In the genomic region with DNA sequence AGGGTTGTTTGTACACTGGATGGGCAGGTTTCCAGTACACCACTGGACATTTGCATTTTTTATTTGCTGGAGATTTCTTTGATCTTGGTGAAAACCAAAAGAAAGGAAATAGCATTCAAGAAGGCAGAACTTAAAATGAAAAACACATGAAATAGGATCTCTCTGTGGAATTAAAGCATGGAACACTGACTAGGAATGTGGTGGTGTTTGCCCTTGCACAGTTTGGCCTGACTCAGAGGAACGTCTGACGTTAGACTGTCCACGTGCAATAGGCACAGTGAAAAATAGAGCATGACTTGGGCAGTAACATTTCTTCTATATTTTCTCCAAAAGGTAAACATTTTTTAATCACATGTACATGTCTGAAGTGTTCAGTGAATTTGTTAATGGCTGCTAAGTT, we compare ENCODE assay signal across 16 cellular contexts.
A peak's percentile ranks its signal among the peaks of the same experiment; 100 is the strongest.
DNase-seq lines count a peak whose midpoint lies in the region; ATAC-seq and TF ChIP-seq lines count a peak whose summit lies in the region.
"Had no signal": no experiment of that assay in that cellular context is flagged by ENCODE, and none has a peak within 500 bp of the region (broad histone marks: within the 10 kb centered on the region; RNA-seq: fewer than 3 reads in every experiment).

No MANE protein-coding gene starts in this region.

- TF ChIP-seq CTCF in AG09309 (IDR thresholded peaks at IDR 0.05; ENCODE audit: control insufficient read depth, insufficient read depth, low read depth, low read length, missing control alignments) (no peak), epithelial cell of esophagus (IDR thresholded peaks at IDR 0.05; ENCODE audit: insufficient read depth, low read depth, low read length, missing control alignments) (no peak)

- H3K27me3 Mint-ChIP-seq in activated naive CD8-positive, alpha-beta T cell treated with anti-CD3 and anti-CD28 coated beads, Interleukin-2, amount 50 U/mL, for 24 hours = no peaks in the 10 kb centered on the region
- H3K27me3 Mint-ChIP-seq: activated CD4-positive, alpha-beta T cell treated with anti-CD3 and anti-CD28 coated beads for 36 hours; B cell; progenitor cell of endocrine pancreas; stimulated activated naive CD8-positive, alpha-beta T cell treated with anti-CD3 and anti-CD28 coated beads, Interleukin-15, Interleukin-2, amounts not matched to agents 100 ng/mL and 50 ng/mL, for 24 hours had no signal

- H3K27ac Mint-ChIP-seq in activated naive CD8-positive, alpha-beta T cell treated with anti-CD3 and anti-CD28 coated beads, Interleukin-2, amount 50 U/mL, for 24 hours = no peak overlapping the region
- H3K27ac Mint-ChIP-seq: activated CD4-positive, alpha-beta T cell treated with anti-CD3 and anti-CD28 coated beads for 36 hours; B cell; progenitor cell of endocrine pancreas; stimulated activated naive CD8-positive, alpha-beta T cell treated with anti-CD3 and anti-CD28 coated beads, Interleukin-15, Interleukin-2, amounts not matched to agents 100 ng/mL and 50 ng/mL, for 24 hours had no signal

- H3K4me3 ChIP-seq in AG09309 (ENCODE audit: control insufficient read depth, low read depth, low read length) (no peak overlapping the region), epithelial cell of esophagus (ENCODE audit: low read length) (no peak overlapping the region)

- ATAC-seq in GM18520 (IDR thresholded peaks at IDR 0.05; ENCODE audit: unreplicated experiment) = no peak
- no peak for ATAC-seq in activated naive CD8-positive, alpha-beta T cell treated with anti-CD3 and anti-CD28 coated beads, Interleukin-2, amount 50 U/mL, for 24 hours
- ATAC-seq: activated CD4-positive, alpha-beta T cell treated with anti-CD3 and anti-CD28 coated beads for 36 hours had no signal

- no peaks in the 10 kb centered on the region for H3K36me3 Mint-ChIP-seq in activated naive CD8-positive, alpha-beta T cell treated with anti-CD3 and anti-CD28 coated beads, Interleukin-2, amount 50 U/mL, for 24 hours (ENCODE audit: low read depth)

- H3K9me3 Mint-ChIP-seq in activated naive CD8-positive, alpha-beta T cell treated with anti-CD3 and anti-CD28 coated beads, Interleukin-2, amount 50 U/mL, for 24 hours = peaks cover 5% of the 10 kb centered on the region

- no peaks in the 10 kb centered on the region for H3K4me1 Mint-ChIP-seq in activated naive CD8-positive, alpha-beta T cell treated with anti-CD3 and anti-CD28 coated beads, Interleukin-2, amount 50 U/mL, for 24 hours
- H3K4me1 Mint-ChIP-seq: activated CD4-positive, alpha-beta T cell treated with anti-CD3 and anti-CD28 coated beads for 36 hours; B cell had no signal

- DNase-seq in AG09309 (ENCODE audit: low read depth) = peak; percentile 33
- peak; percentile 65 for DNase-seq in LHCN-M2 (ENCODE audit: low read depth)
- peak; percentile 4 for DNase-seq in epithelial cell of esophagus (ENCODE audit: low read depth)
- DNase-seq in myocyte (ENCODE audit: low read depth) = peak; percentile 42
- no peak for DNase-seq in OCI-M1 (lab: John Stamatoyannopoulos, UW)
- DNase-seq in activated naive CD8-positive, alpha-beta T cell treated with anti-CD3 and anti-CD28 coated beads, Interleukin-2, amount 50 U/mL, for 24 hours = no peak
- no peak for DNase-seq in central memory CD4-positive, alpha-beta T cell
- DNase-seq: activated CD4-positive, alpha-beta T cell treated with anti-CD3 and anti-CD28 coated beads for 36 hours; activated naive CD4-positive, alpha-beta T cell treated with anti-CD3 and anti-CD28 coated beads, Interleukin-2, amount 50 U/mL, for 16 hours; NCI-H187; NCI-H510A treated with DMSO at 0.1 percent for 48 hours; T-helper 9 cell had no signal

- no peak overlapping the region for H3K4me3 Mint-ChIP-seq in activated naive CD8-positive, alpha-beta T cell treated with anti-CD3 and anti-CD28 coated beads, Interleukin-2, amount 50 U/mL, for 24 hours
- H3K4me3 Mint-ChIP-seq: activated CD4-positive, alpha-beta T cell treated with anti-CD3 and anti-CD28 coated beads for 36 hours; B cell; stimulated activated naive CD8-positive, alpha-beta T cell treated with anti-CD3 and anti-CD28 coated beads, Interleukin-15, Interleukin-2, amounts not matched to agents 100 ng/mL and 50 ng/mL, for 24 hours had no signal

Comparison
In these comparisons a context has a peak if more than half of its experiments do, and no peak if none do; other contexts are left out.
1. DNase-seq: peak in AG09309 (single experiment), LHCN-M2 (single experiment), epithelial cell of esophagus (single experiment) and myocyte (single experiment); none in OCI-M1 (single experiment), activated naive CD8-positive, alpha-beta T cell treated with anti-CD3 and anti-CD28 coated beads, Interleukin-2, amount 50 U/mL, for 24 hours (single experiment) and central memory CD4-positive, alpha-beta T cell (single experiment).